Comparison of ENCODE assay signal across 8 cellular contexts in the genomic region with DNA sequence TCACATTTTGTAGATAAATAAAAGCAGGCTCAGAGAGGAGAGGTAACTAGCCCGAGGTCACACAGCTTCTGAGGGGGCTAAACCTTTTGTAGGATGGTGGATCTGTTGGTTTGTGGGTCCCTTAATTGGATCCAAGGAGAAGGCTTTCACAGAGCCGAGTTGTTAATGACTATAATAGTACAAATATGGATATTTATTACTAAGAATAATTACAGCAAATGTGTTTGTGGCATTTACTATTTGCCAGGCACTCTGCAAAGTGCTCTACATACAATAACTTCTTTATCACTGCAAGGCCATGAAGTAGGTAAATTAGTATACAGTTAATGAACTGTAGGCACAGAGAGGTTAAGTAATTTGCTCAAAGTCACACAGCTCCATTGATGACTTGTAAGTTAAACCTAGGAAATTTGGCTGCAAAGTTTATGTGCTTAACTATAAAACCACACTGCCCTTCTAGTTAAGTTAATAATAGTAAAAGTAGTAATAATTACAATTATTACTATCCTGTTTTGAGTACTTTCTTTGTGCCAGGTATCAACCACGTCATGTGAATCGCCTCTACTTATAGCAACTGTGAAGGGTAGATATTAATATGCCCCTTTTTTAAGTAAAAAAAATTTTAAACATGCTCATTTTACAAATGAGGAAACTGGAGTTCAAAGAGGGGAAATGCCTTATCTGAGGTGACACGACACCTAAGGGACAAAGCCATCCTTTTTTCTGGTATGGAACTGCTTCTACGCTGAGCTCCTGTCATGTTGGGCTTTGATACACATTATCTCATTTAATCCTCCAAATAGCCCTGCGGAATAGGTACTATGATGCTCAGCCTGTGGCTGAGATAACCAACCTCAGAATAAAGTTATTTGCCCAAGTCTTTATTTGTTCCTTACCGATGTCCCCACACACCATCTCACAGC. TPM values are rescaled to one million over a fixed set of nuclear protein-coding genes. Genes with fewer than 3 reads are reported as not detected.
DNase-seq lines count a peak whose midpoint lies in the region; ATAC-seq and TF ChIP-seq lines count a peak whose summit lies in the region.

No MANE protein-coding gene starts in this region.

- peaks cover 13% of the 10 kb centered on the region for H3K79me2 ChIP-seq in HCT116 (ENCODE audit: insufficient read depth, low read length)

- CTCF ChIA-PET in HCT116 (lab: Charles Lee) = interaction anchor here (0.9 to 2.8 kb wide), 4 partner anchors 9 to 276 kb away, joined by 4 to 20 read pairs (median 4); a partner anchor contains a TSS

- no peak for TF ChIP-seq EP300 in gastroesophageal sphincter (IDR thresholded peaks at IDR 0.05)

- 61 to 73% methylated on average over 7 to 8 of the region's 8 CpGs for WGBS in gastroesophageal sphincter (ENCODE audit: low coverage in 1 of 2), 2 donors

- intact Hi-C loops in HCT116 (cut with micrococcal nuclease) = no loop called here

- no peak for TF ChIP-seq RAD21 in HCT116 (IDR thresholded peaks at IDR 0.05; ENCODE audit: low read depth)

- in situ Hi-C loops in GM13977 (cut with MboI; ENCODE audit: low pct_unique_long_range_greater_than_20kb, low sequenced_read_pairs, unreplicated experiment) = no loop called here

- no peak for DNase-seq in HCT116 (ENCODE audit: low read depth, low spot score)
- DNase-seq in hepatic stellate cell (ENCODE audit: low spot score) = no peak
- no peak for DNase-seq in GM13977 (ENCODE audit: low spot score)
- DNase-seq in activated CD4-positive, CD25-positive, alpha-beta regulatory T cell treated with anti-CD3 and anti-CD28 coated beads, Interleukin-2, amount 50 U/mL, for 72 hours = no peak

- TF ChIP-seq POLR2A in HCT116 (IDR thresholded peaks at IDR 0.05; ENCODE audit: borderline replicate concordance, extremely low read depth, insufficient read depth, insufficient read length) (no peak), gastroesophageal sphincter (IDR thresholded peaks at IDR 0.05) (no peak)

- no peak for ATAC-seq in HCT116
- ATAC-seq in gastroesophageal sphincter = no peak
- ATAC-seq in GM18867 (IDR thresholded peaks at IDR 0.05; ENCODE audit: unreplicated experiment) = no peak

- POLR2A ChIA-PET in HCT116 (lab: Charles Lee) = interaction anchor here (0.8 to 2.0 kb wide), 7 partner anchors 8 to 39 kb away, joined by 3 to 14 read pairs (median 5); no protein-coding TSS in a partner anchor

- H3K9me3 ChIP-seq in HCT116 (ENCODE audit: control insufficient read depth in 1 of 2, insufficient read depth in 1 of 2, low read depth in 1 of 2, low read length in 2 of 2) (no peaks in the 10 kb centered on the region), gastroesophageal sphincter (no peaks in the 10 kb centered on the region)

- TF ChIP-seq CTCF in HCT116 (IDR thresholded peaks at IDR 0.05 in 2 of 3, conservative IDR thresholded peaks at IDR 0.05 in 1 of 3; ENCODE audit: borderline replicate concordance in 1 of 3, insufficient read depth in 1 of 3, low read depth in 2 of 3, low read length in 2 of 3) (no peak), VCaP (conservative IDR thresholded peaks at IDR 0.05) (no peak), gastroesophageal sphincter (IDR thresholded peaks at IDR 0.05) (no peak), GM13977 (IDR thresholded peaks at IDR 0.05; ENCODE audit: extremely low read depth, insufficient read depth, missing control alignments) (no peak)

- H3K27me3 ChIP-seq in HCT116 (ENCODE audit: insufficient read depth, low read length) (no peaks in the 10 kb centered on the region), gastroesophageal sphincter (no peaks in the 10 kb centered on the region)

- H2AFZ ChIP-seq in HCT116 (ENCODE audit: low read depth, low read length, poor library complexity, severe bottlenecking) = no peak overlapping the region

- H3K27ac ChIP-seq in HCT116 (ENCODE audit: low read depth, low read length) (peak overlapping the region; percentile 14), VCaP (peak overlapping the region; percentile 69), gastroesophageal sphincter (peak overlapping the region; percentile 95 to 100 (median 97)), skin epidermis (peak overlapping the region; percentile 31 to 100 (median 98))

- peak overlapping the region; percentile 81 for H3K4me2 ChIP-seq in HCT116 (ENCODE audit: low read length)

- no TSS peak for BruUV-seq in HCT116 (replicated peaks; lab: Mats Ljungman, UMichigan)

- no peaks in the 10 kb centered on the region for H3K9me2 ChIP-seq in HCT116 (ENCODE audit: insufficient read depth)

- H3K9ac ChIP-seq in HCT116 (ENCODE audit: low read length) = peak overlapping the region; percentile 64

- H3K4me3 ChIP-seq in HCT116 (replicated peaks in 1 of 2; ENCODE audit: low read depth in 1 of 2, low read length in 2 of 2) = peak overlapping the region; percentile 5 to 48; a peak in 2 of 4 replicates
- peak overlapping the region; percentile 47 for H3K4me3 ChIP-seq in gastroesophageal sphincter
- H3K4me3 ChIP-seq in skin epidermis = peak overlapping the region; percentile 17 to 36 (median 32)

- H3K36me3 ChIP-seq in HCT116 (ENCODE audit: control insufficient read depth in 1 of 2, insufficient read depth in 2 of 2, low read length in 2 of 2) = peaks cover 7 to 14% of the 10 kb centered on the region in 2 experiments; a peak in 2 of 4 replicates
- H3K36me3 ChIP-seq in gastroesophageal sphincter = peaks cover 0 to 10% of the 10 kb centered on the region in 2 donors

- H4K20me1 ChIP-seq in HCT116 (ENCODE audit: insufficient read depth) = peaks cover 10% of the 10 kb centered on the region; the same call in 1 of the 2 replicates

- peaks cover 59 to 86% of the 10 kb centered on the region in 2 experiments for H3K4me1 ChIP-seq in HCT116 (ENCODE audit: control insufficient read depth in 1 of 2, insufficient read depth in 2 of 2, low read length in 2 of 2)
- peaks cover 12 to 67% (median 47%) of the 10 kb centered on the region in 3 donors for H3K4me1 ChIP-seq in gastroesophageal sphincter

- RAD21 ChIA-PET in HCT116 (lab: Charles Lee; ENCODE audit: low non-redundant PET in 1 of 2, low total read pairs in 2 of 2, uncharacterized antibody in 2 of 2, unreplicated experiment in 2 of 2) = interaction anchor here in 1 of 2 experiments (1.0 kb wide), 1 partner anchor 9 kb away, joined by 3 read pairs; no protein-coding TSS in a partner anchor

TF ChIP-seq in HCT116, 20 proteins besides CTCF, POLR2A, EP300 and RAD21 (continues in another document):
- TF ChIP-seq, protein P1, sequence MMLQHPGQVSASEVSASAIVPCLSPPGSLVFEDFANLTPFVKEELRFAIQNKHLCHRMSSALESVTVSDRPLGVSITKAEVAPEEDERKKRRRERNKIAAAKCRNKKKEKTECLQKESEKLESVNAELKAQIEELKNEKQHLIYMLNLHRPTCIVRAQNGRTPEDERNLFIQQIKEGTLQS (IDR thresholded peaks at IDR 0.05) = no peak
- no peak for TF ChIP-seq EGR1 (IDR thresholded peaks at IDR 0.05; ENCODE audit: low read depth)
- no peak for TF ChIP-seq YY1 (IDR thresholded peaks at IDR 0.05; ENCODE audit: extremely low read depth, insufficient replicate concordance, low read depth, low read length)
- TF ChIP-seq CBX3 (IDR thresholded peaks at IDR 0.05; ENCODE audit: low read depth) = no peak
- TF ChIP-seq ELF1 (IDR thresholded peaks at IDR 0.05; ENCODE audit: borderline replicate concordance, low read depth) = no peak
- no peak for TF ChIP-seq ZFX (IDR thresholded peaks at IDR 0.05)
- no peak for TF ChIP-seq POLR2AphosphoS5 (IDR thresholded peaks at IDR 0.05; ENCODE audit: low read depth, low read length)
- no peak for TF ChIP-seq ZNF274 (IDR thresholded peaks at IDR 0.05; ENCODE audit: low read depth, low read length)
- TF ChIP-seq FOSL1 (IDR thresholded peaks at IDR 0.05; ENCODE audit: low read depth) = no peak
- TF ChIP-seq TCF7L2 (IDR thresholded peaks at IDR 0.05; ENCODE audit: borderline replicate concordance, extremely low read depth, insufficient read depth, insufficient read length) = no peak
- TF ChIP-seq SIN3A (IDR thresholded peaks at IDR 0.05; ENCODE audit: low read depth) = no peak
- no peak for TF ChIP-seq SRF (IDR thresholded peaks at IDR 0.05; ENCODE audit: low read depth)
- no peak for TF ChIP-seq CEBPB (IDR thresholded peaks at IDR 0.05; ENCODE audit: low read depth)
- no peak for TF ChIP-seq JUND (IDR thresholded peaks at IDR 0.05)
- TF ChIP-seq, protein P2, sequence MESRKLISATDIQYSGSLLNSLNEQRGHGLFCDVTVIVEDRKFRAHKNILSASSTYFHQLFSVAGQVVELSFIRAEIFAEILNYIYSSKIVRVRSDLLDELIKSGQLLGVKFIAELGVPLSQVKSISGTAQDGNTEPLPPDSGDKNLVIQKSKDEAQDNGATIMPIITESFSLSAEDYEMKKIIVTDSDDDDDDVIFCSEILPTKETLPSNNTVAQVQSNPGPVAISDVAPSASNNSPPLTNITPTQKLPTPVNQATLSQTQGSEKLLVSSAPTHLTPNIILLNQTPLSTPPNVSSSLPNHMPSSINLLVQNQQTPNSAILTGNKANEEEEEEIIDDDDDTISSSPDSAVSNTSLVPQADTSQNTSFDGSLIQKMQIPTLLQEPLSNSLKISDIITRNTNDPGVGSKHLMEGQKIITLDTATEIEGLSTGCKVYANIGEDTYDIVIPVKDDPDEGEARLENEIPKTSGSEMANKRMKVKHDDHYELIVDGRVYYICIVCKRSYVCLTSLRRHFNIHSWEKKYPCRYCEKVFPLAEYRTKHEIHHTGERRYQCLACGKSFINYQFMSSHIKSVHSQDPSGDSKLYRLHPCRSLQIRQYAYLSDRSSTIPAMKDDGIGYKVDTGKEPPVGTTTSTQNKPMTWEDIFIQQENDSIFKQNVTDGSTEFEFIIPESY (IDR thresholded peaks at IDR 0.05; ENCODE audit: extremely low read depth, insufficient replicate concordance, low read length) = no peak
- no peak for TF ChIP-seq SP1 (IDR thresholded peaks at IDR 0.05; ENCODE audit: low read depth)
- no peak for TF ChIP-seq EZH2 (IDR thresholded peaks at IDR 0.05)
- TF ChIP-seq, protein P3, sequence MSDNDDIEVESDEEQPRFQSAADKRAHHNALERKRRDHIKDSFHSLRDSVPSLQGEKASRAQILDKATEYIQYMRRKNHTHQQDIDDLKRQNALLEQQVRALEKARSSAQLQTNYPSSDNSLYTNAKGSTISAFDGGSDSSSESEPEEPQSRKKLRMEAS (IDR thresholded peaks at IDR 0.05) = no peak

RNA-seq across cellular contexts. Expression of a gene that starts 8.4 kb away (rescaled TPM):
- total RNA-seq in HCT116 (2021; ENCODE audit: unreplicated experiment) = 81.6 TPM
- 129 and 166 TPM in 2 replicates for polyA plus RNA-seq in HCT116 (2012)
- 10 to 100 TPM in 3 of 4 donors, 1 to 10 TPM in 1; 7.8 to 46.0 (median 14.0) TPM for total RNA-seq in gastroesophageal sphincter

Comparison
In these comparisons a context has a peak if more than half of its experiments do, and no peak if none do; other contexts are left out.
1. H3K27ac ChIP-seq: peak in every context shown above with its lines; median percentile 98 in skin epidermis; 97 in gastroesophageal sphincter; 69 in VCaP; 14 in HCT116.